8 cellular contexts compared by ENCODE assay signal in genomic region chr19:12792853-12793289, GRCh38. TPM values are rescaled to one million over a fixed set of nuclear protein-coding genes. Genes with fewer than 3 reads are reported as not detected.
DNase-seq lines count a peak whose midpoint lies in the region; ATAC-seq, FAIRE-seq and TF ChIP-seq lines count a peak whose summit lies in the region.

No MANE protein-coding gene starts in this region.

- peak overlapping the region; percentile 91 for H3K9ac ChIP-seq in BLaER1

- no peaks in the 10 kb centered on the region for H3K27me3 ChIP-seq in BLaER1

- H3K4me3 Mint-ChIP-seq in natural killer cell: peak overlapping the region; percentile 96

- H3K9me3 ChIP-seq in BLaER1: no peaks in the 10 kb centered on the region

- no peaks in the 10 kb centered on the region for H3K36me3 Mint-ChIP-seq in natural killer cell

- H3K4me1 Mint-ChIP-seq in natural killer cell: peaks cover 39 to 46% of the 10 kb centered on the region in 2 donors

- peaks cover 12% of the 10 kb centered on the region for H3K36me3 ChIP-seq in BLaER1

- no peak for FAIRE-seq in GM12891 (lab: Jason Lieb, UNC)

- peak overlapping the region; percentile 95 for H3K27ac ChIP-seq in BLaER1

- no peak for TF ChIP-seq CTCF in choroid plexus epithelial cell (conservative IDR thresholded peaks at IDR 0.05; ENCODE audit: low read depth, low read length)
- TF ChIP-seq CTCF in natural killer cell (IDR thresholded peaks at IDR 0.05): no peak

- ATAC-seq in natural killer cell (no peak), GM19455 (IDR thresholded peaks at IDR 0.05; ENCODE audit: unreplicated experiment) (no peak)

- TF ChIP-seq POLR2A in GM12891 (IDR thresholded peaks at IDR 0.05; ENCODE audit: low read depth, low read length): no peak

- peak overlapping the region; percentile 95 for H3K4me3 ChIP-seq in BLaER1
- H3K4me3 ChIP-seq in choroid plexus epithelial cell (ENCODE audit: low read depth, low read length): peak overlapping the region; percentile 100

- intact Hi-C loops in natural killer cell (cut with micrococcal nuclease): loop anchor here (2.0 to 10.0 kb wide), 5 partner anchors 56 to 362 kb away; partner anchors contain the start of genes CALR, GET3, IER2 and STX10

- peak overlapping the region; percentile 97 to 99 for H3K27ac Mint-ChIP-seq in natural killer cell

- H3K27me3 Mint-ChIP-seq in natural killer cell (ENCODE audit: low read depth in 2 of 2): no peaks in the 10 kb centered on the region

- H4K20me1 ChIP-seq in BLaER1: peaks cover 25% of the 10 kb centered on the region

- peak overlapping the region; percentile 98 for H3K4me2 ChIP-seq in BLaER1

- no peaks in the 10 kb centered on the region for H3K9me3 Mint-ChIP-seq in natural killer cell

- peaks cover 53% of the 10 kb centered on the region for H3K4me1 ChIP-seq in BLaER1

- DNase-seq in NCI-H146 treated with DMSO at 0.1 percent for 48 hours (lab: John Stamatoyannopoulos, UW; ENCODE audit: unreplicated experiment) (peak; percentile 74), choroid plexus epithelial cell (ENCODE audit: low read depth) (no peak), natural killer cell (no peak), GM12891 (ENCODE audit: insufficient read length, low spot score) (no peak), NCI-H1417 (lab: John Stamatoyannopoulos, UW) (no peak), 8988T (no peak)

TF ChIP-seq in GM12891, 5 proteins besides CTCF, POLR2A, EP300 and RAD21:
- TF ChIP-seq POU2F2 (IDR thresholded peaks at IDR 0.05; ENCODE audit: low read depth, low read length) (no peak), TAF1 (IDR thresholded peaks at IDR 0.05; ENCODE audit: low read depth, low read length) (no peak), PAX5 (IDR thresholded peaks at IDR 0.05; ENCODE audit: insufficient read depth, low read length, severe bottlenecking) (no peak), SPI1 (IDR thresholded peaks at IDR 0.05; ENCODE audit: low read depth, low read length) (no peak), POLR2AphosphoS5 (IDR thresholded peaks at IDR 0.05; ENCODE audit: low read depth, low read length) (no peak)

RNA-seq across cellular contexts. Expression of gene JUNB, which starts 1.6 kb away (rescaled TPM):
- 100 to 1,000 TPM; 781 to 903 (median 859) TPM for total RNA-seq in natural killer cell
- polyA plus RNA-seq in GM12891 (2012; ENCODE audit: low read depth, missing spikeins): 85.5 TPM

RNA-seq across cellular contexts. Expression of gene PRDX2, which starts 8.7 kb away (rescaled TPM):
- 10 to 100 TPM; 28.8 to 67.1 (median 66.9) TPM for total RNA-seq in natural killer cell
- polyA plus RNA-seq in GM12891 (2012; ENCODE audit: low read depth, missing spikeins): 154 TPM

RNA-seq across cellular contexts. Expression of gene THSD8, which starts 9.0 kb away (rescaled TPM):
- total RNA-seq in natural killer cell: 1 to 10 TPM; 1.7 to 2.8 (median 2.2) TPM
- 9.6 TPM for polyA plus RNA-seq in GM12891 (2012; ENCODE audit: low read depth, missing spikeins)

RNA-seq across cellular contexts. Expression of gene RNASEH2A, which starts 13.5 kb away (rescaled TPM):
- 1 to 10 TPM; 6.6 to 8.7 (median 7.4) TPM for total RNA-seq in natural killer cell
- polyA plus RNA-seq in GM12891 (2012; ENCODE audit: low read depth, missing spikeins): 31.7 TPM

RNA-seq across cellular contexts. Expression of gene HOOK2, which starts 17.5 kb away (rescaled TPM):
- 10 to 100 TPM; 13.3 to 15.3 (median 13.9) TPM for total RNA-seq in natural killer cell
- polyA plus RNA-seq in GM12891 (2012; ENCODE audit: low read depth, missing spikeins): 8.8 TPM
